Comparison of ENCODE assay signal across 2 cellular contexts in genomic region chr1:43445618-43446387, GRCh38.
TF ChIP-seq lines count a peak whose summit lies in the region.

No MANE protein-coding gene starts in this region.

TF ChIP-seq in liver, 16 proteins besides CTCF, POLR2A, EP300 and RAD21:
- no peak for TF ChIP-seq MAX (IDR thresholded peaks at IDR 0.05)
- TF ChIP-seq RXRA (IDR thresholded peaks at IDR 0.05): peak; percentile 70 to 72

TF ChIP-seq in HepG2, 621 proteins besides CTCF, POLR2A, EP300 and RAD21:
- TF ChIP-seq CEBPB (IDR thresholded peaks at IDR 0.05; ENCODE audit: borderline replicate concordance, low read depth, low read length) (no peak), SMC3 (IDR thresholded peaks at IDR 0.05; ENCODE audit: low read length) (no peak), HIC2 (CRISPR knock-in tag; IDR thresholded peaks at IDR 0.05; ENCODE audit: low read depth) (no peak), PCBP1 (IDR thresholded peaks at IDR 0.05; ENCODE audit: borderline replicate concordance, low read depth, low read length) (no peak), NCOA2 (CRISPR knock-in tag; IDR thresholded peaks at IDR 0.05) (no peak), HNF1B (CRISPR knock-in tag; IDR thresholded peaks at IDR 0.05) (no peak), HOMEZ (CRISPR knock-in tag; IDR thresholded peaks at IDR 0.05; ENCODE audit: low read depth) (no peak), ZKSCAN1 (IDR thresholded peaks at IDR 0.05; ENCODE audit: low read length) (no peak), JARID2 (CRISPR knock-in tag; IDR thresholded peaks at IDR 0.05; ENCODE audit: insufficient replicate concordance) (no peak), HNF4A (CRISPR knock-in tag; IDR thresholded peaks at IDR 0.05) (no peak), PAWR (CRISPR knock-in tag; IDR thresholded peaks at IDR 0.05; ENCODE audit: borderline replicate concordance) (no peak), U2AF1 (optimal IDR thresholded peaks at IDR 0.05; ENCODE audit: low read depth, low read length) (no peak), ZSCAN20 (CRISPR knock-in tag; IDR thresholded peaks at IDR 0.05; ENCODE audit: borderline replicate concordance) (no peak), HDAC1 (CRISPR knock-in tag; IDR thresholded peaks at IDR 0.05) (no peak), PTBP1 (IDR thresholded peaks at IDR 0.05; ENCODE audit: low read depth, low read length, poor library complexity, severe bottlenecking) (no peak), ZBTB49 (CRISPR knock-in tag; IDR thresholded peaks at IDR 0.05; ENCODE audit: borderline replicate concordance) (no peak), ZNF703 (CRISPR knock-in tag; IDR thresholded peaks at IDR 0.05; ENCODE audit: borderline replicate concordance) (no peak)
TF ChIP-seq in HepG2: peak in this region for 0.
